Comparison of ENCODE assay signal across 8 cellular contexts in the genomic region with DNA sequence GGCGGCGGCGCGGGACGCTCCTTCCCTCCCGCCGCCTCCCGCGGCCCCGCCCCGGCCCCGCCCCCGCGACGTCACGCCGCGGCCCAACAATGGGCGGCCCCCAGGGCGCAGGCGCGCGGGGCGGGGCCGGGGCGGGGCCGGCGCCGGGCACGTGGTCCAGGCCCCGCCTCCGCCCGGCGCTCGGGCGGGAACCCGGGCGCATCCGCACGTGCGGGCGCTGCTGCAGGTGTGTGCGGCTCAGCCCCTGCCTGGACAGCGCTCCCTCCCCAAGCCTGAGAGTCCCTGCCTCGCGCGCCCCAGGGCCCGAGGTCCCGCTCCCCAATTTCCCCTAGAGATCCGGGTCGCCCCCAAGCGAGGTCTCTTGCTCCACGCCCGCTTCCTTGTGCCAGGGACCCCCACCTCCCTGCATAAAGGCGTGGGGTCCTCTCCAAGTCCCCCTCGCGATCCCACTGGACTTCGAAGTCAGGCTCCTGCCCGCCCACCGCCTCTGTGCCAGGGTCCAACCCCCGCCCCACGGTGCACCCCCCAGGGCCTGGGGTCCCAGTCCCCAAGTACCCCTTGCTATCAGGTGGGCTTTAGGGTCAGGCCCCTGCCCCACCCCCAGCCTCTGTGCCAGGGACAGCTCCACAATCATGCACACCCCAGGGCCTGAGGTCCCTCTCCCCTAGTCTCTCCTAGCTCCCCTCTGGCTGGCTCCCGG. TPM values are rescaled to one million over a fixed set of nuclear protein-coding genes. Genes with fewer than 3 reads are reported as not detected.
DNase-seq lines count a peak whose midpoint lies in the region; ATAC-seq, FAIRE-seq and TF ChIP-seq lines count a peak whose summit lies in the region.

Gene MEX3D (minus strand): TSS at position 6 of the 700 bp plus-strand sequence. CDS start 267 bp downstream, outside the sequence.

- no peak for TF ChIP-seq CTCF in D721Med (IDR thresholded peaks at IDR 0.05; ENCODE audit: insufficient read depth, missing control alignments)

- DNase-seq in D721Med (ENCODE audit: insufficient read length, low spot score) (peak; percentile 97), NCI-H510A (lab: John Stamatoyannopoulos, UW) (peak; percentile 21), ecto neural progenitor cell (ENCODE audit: low spot score) (peak; percentile 80), lung microvascular endothelial cell (ENCODE audit: low read depth in 2 of 2) (peak; percentile 71 to 83)
- peak; percentile 36 to 80 for DNase-seq in activated CD8-positive, alpha-beta memory T cell treated with anti-CD3 and anti-CD28 coated beads for 1 hour (ENCODE audit: extremely low read depth in 1 of 2, low read depth in 1 of 2)
- peak; percentile 66 to 79 (median 72) for DNase-seq in stimulated activated CD4-positive, alpha-beta T cell treated with anti-CD3 and anti-CD28 coated beads, TNF-alpha, amount 100 ng/mL, for 24 hours (ENCODE audit: low read depth in 3 of 3)

- ATAC-seq in HG02588 (IDR thresholded peaks at IDR 0.05; ENCODE audit: unreplicated experiment) (peak; percentile 71), HG02973 (IDR thresholded peaks at IDR 0.05; ENCODE audit: unreplicated experiment) (no peak)

- FAIRE-seq in D721Med (lab: Jason Lieb, UNC): no peak

RNA-seq across cellular contexts. Expression of gene MEX3D, which starts in this region (rescaled TPM):
- total RNA-seq in lung microvascular endothelial cell: 41.6 and 75.6 TPM in 2 replicates

Comparison
In these comparisons a context has a peak if more than half of its experiments do, and no peak if none do; other contexts are left out.
1. DNase-seq: peak in every context shown above with its lines; median percentile 97 in D721Med; 80 in ecto neural progenitor cell; 77 in lung microvascular endothelial cell; 72 in stimulated activated CD4-positive, alpha-beta T cell treated with anti-CD3 and anti-CD28 coated beads, TNF-alpha, amount 100 ng/mL, for 24 hours; 58 in activated CD8-positive, alpha-beta memory T cell treated with anti-CD3 and anti-CD28 coated beads for 1 hour; 21 in NCI-H510A.